8 cellular contexts compared by ENCODE assay signal in genomic region chr6:28981391-28981832, GRCh38. TPM values are rescaled to one million over a fixed set of nuclear protein-coding genes. Genes with fewer than 3 reads are reported as not detected.
DNase-seq lines count a peak whose midpoint lies in the region; ATAC-seq and TF ChIP-seq lines count a peak whose summit lies in the region.

No MANE protein-coding gene starts in this region.

- POLR2A ChIA-PET in A673 (lab: Charles Lee; ENCODE audit: low non-redundant PET), result interaction anchor here (0.6 kb wide), 1 partner anchor 372 kb away, joined by 4 read pairs; no protein-coding TSS in a partner anchor

- BruUV-seq in A673 (replicated peaks; lab: Mats Ljungman, UMichigan), result no TSS peak

- TF ChIP-seq CTCF in A673 (conservative IDR thresholded peaks at IDR 0.05; ENCODE audit: low read depth, low read length) (no peak; the same call in 1 of the 2 replicates), LNCaP clone FGC (IDR thresholded peaks at IDR 0.05; ENCODE audit: control insufficient read depth, extremely low read depth, insufficient read depth) (no peak), cardiac muscle cell (IDR thresholded peaks at IDR 0.05; ENCODE audit: low read depth, low read length) (no peak), psoas muscle (IDR thresholded peaks at IDR 0.05) (no peak)

- peak; percentile 84 for DNase-seq in A673 (ENCODE audit: low spot score)
- DNase-seq in LNCaP clone FGC (ENCODE audit: low read depth), result peak; percentile 21
- peak; percentile 73 to 80 for DNase-seq in cardiac muscle cell (ENCODE audit: low read depth in 1 of 2, low spot score in 1 of 2)
- DNase-seq in psoas muscle, result peak; percentile 50 to 68
- DNase-seq in ureter (ENCODE audit: low spot score), result peak; percentile 80

- peak overlapping the region; percentile 100 for H3K27ac Mint-ChIP-seq in activated naive CD4-positive, alpha-beta T cell treated with anti-CD3 and anti-CD28 coated beads, Interleukin-2, amount 50 U/mL, for 24 hours

- H3K4me1 ChIP-seq in A673 (ENCODE audit: insufficient read depth, low read length, poor library complexity, severe bottlenecking) (peaks cover 34% of the 10 kb centered on the region), cardiac muscle cell (ENCODE audit: low read depth) (peaks cover 9% of the 10 kb centered on the region), psoas muscle (no peaks in the 10 kb centered on the region)

- H3K4me3 Mint-ChIP-seq in activated naive CD4-positive, alpha-beta T cell treated with anti-CD3 and anti-CD28 coated beads, Interleukin-2, amount 50 U/mL, for 24 hours, result peak overlapping the region; percentile 95

- H3K27me3 Mint-ChIP-seq in activated naive CD4-positive, alpha-beta T cell treated with anti-CD3 and anti-CD28 coated beads, Interleukin-2, amount 50 U/mL, for 24 hours, result peaks cover 21% of the 10 kb centered on the region

- 0% methylated on average over 14 of the region's 14 CpGs for WGBS in psoas muscle, 3 donors

- H3K27me3 ChIP-seq in A673 (replicated peaks; ENCODE audit: insufficient read depth, low read depth, low read length, poor library complexity), result no peaks in the 10 kb centered on the region
- peaks cover 11% of the 10 kb centered on the region for H3K27me3 ChIP-seq in cardiac muscle cell
- H3K27me3 ChIP-seq in psoas muscle (ENCODE audit: insufficient read depth in 3 of 3, low read length in 2 of 3), result peaks cover 0 to 21% (median 7%) of the 10 kb centered on the region in 3 donors

- H3K4me3 ChIP-seq in A673 (ENCODE audit: low read depth, low read length, poor library complexity, severe bottlenecking) (peak overlapping the region; percentile 59), LNCaP clone FGC (ENCODE audit: low read depth, low read length) (peak overlapping the region; percentile 79), cardiac muscle cell (peak overlapping the region; percentile 79), psoas muscle (peak overlapping the region; percentile 80)

- intact Hi-C loops in A673 (cut with micrococcal nuclease; ENCODE audit: unreplicated experiment), result loop anchor here (2.0 to 10.0 kb wide), 3 partner anchors 41 to 169 kb away; no protein-coding TSS in a partner anchor
- intact Hi-C loops in psoas muscle (cut with DNase I), result loop anchor here in 1 of 2 donors (1.0 to 5.0 kb wide), 4 partner anchors 36 to 143 kb away; no protein-coding TSS in a partner anchor

- H3K27ac ChIP-seq in A673 (ENCODE audit: low read depth, low read length, poor library complexity, severe bottlenecking) (peak overlapping the region; percentile 67), cardiac muscle cell (peak overlapping the region; percentile 78), psoas muscle (peak overlapping the region; percentile 68)

- H3K36me3 ChIP-seq in A673 (ENCODE audit: insufficient read depth, low read length, poor library complexity, severe bottlenecking) (no peaks in the 10 kb centered on the region), cardiac muscle cell (no peaks in the 10 kb centered on the region), psoas muscle (ENCODE audit: insufficient read depth in 1 of 2, low read depth in 1 of 2) (no peaks in the 10 kb centered on the region)

- H3K9me3 Mint-ChIP-seq in activated naive CD4-positive, alpha-beta T cell treated with anti-CD3 and anti-CD28 coated beads, Interleukin-2, amount 50 U/mL, for 24 hours, result no peaks in the 10 kb centered on the region

- H3K36me3 Mint-ChIP-seq in activated naive CD4-positive, alpha-beta T cell treated with anti-CD3 and anti-CD28 coated beads, Interleukin-2, amount 50 U/mL, for 24 hours, result peaks cover 8% of the 10 kb centered on the region

- CTCF ChIA-PET in A673 (lab: Charles Lee), result interaction anchor here (0.6 kb wide), 1 partner anchor 115 kb away, joined by 3 read pairs; no protein-coding TSS in a partner anchor

- peaks cover 78% of the 10 kb centered on the region for H3K4me1 Mint-ChIP-seq in activated naive CD4-positive, alpha-beta T cell treated with anti-CD3 and anti-CD28 coated beads, Interleukin-2, amount 50 U/mL, for 24 hours

- H3K9me3 ChIP-seq in A673 (ENCODE audit: low read depth, low read length, poor library complexity, severe bottlenecking), result no peaks in the 10 kb centered on the region
- no peaks in the 10 kb centered on the region for H3K9me3 ChIP-seq in cardiac muscle cell (ENCODE audit: low read depth)
- H3K9me3 ChIP-seq in psoas muscle, result no peaks in the 10 kb centered on the region

- ATAC-seq in GM19372 (IDR thresholded peaks at IDR 0.05; ENCODE audit: low read depth, unreplicated experiment), result peak; percentile 24
- ATAC-seq in SK-N-SH treated with all-trans-retinoic acid at 6 μM for 48 hours, result peak; percentile 17
- ATAC-seq in psoas muscle, result peak; percentile 53 to 76 (median 61)

TF ChIP-seq in SK-N-SH treated with all-trans-retinoic acid at 6 μM for 48 hours, 23 proteins besides CTCF, POLR2A, EP300 and RAD21:
- TF ChIP-seq GLIS3 (CRISPR knock-in tag; IDR thresholded peaks at IDR 0.05), result no peak
- TF ChIP-seq TSHZ2 (CRISPR knock-in tag; IDR thresholded peaks at IDR 0.05), result 0 out of 2 replicates have a peak, but pooled peaks have one; percentile 3

RNA-seq across cellular contexts. Expression of gene ZNF311, which starts 23.7 kb away (rescaled TPM):
- total RNA-seq in A673 (2021) (0.84 and 0.92 TPM in 2 replicates), cardiac muscle cell (1.3 and 1.8 TPM in 2 replicates), psoas muscle (under 1 TPM in 3 of 4 donors, not detected in 1; 0.13 to 0.36 (median 0.22) TPM), ureter (3.2 TPM)
- polyA plus RNA-seq in cardiac muscle cell (0.57 and 1.4 TPM in 2 replicates), psoas muscle (under 1 TPM in 2 of 3 donors, not detected in 1; 0.09 to 0.10 TPM)

RNA-seq across cellular contexts. Expression of gene TRIM27, which starts 57.6 kb away (rescaled TPM):
- 70.5 and 81.1 TPM in 2 replicates for total RNA-seq in A673 (2021)
- 90.0 and 105 TPM in 2 replicates for total RNA-seq in cardiac muscle cell
- polyA plus RNA-seq in cardiac muscle cell, result 79.2 and 86.5 TPM in 2 replicates
- total RNA-seq in psoas muscle, result 10 to 100 TPM; 15.0 to 26.0 (median 23.6) TPM
- 10 to 100 TPM; 15.5 to 42.8 (median 39.5) TPM for polyA plus RNA-seq in psoas muscle
- total RNA-seq in ureter, result 85.2 TPM

Comparison
In these comparisons a context has a peak if more than half of its experiments do, and no peak if none do; other contexts are left out.
1. Peak in every context shown above with its lines: DNase-seq, ATAC-seq, H3K4me3 ChIP-seq and H3K27ac ChIP-seq.
2. DNase-seq: peak in every context shown above with its lines; median percentile 84 in A673; 80 in ureter; 76 in cardiac muscle cell; 59 in psoas muscle; 21 in LNCaP clone FGC.